ENCODE assay signal across 8 cellular contexts in genomic region chr3:86563358-86563970, GRCh38.
DNase-seq lines count a peak whose midpoint lies in the region; ATAC-seq lines count a peak whose summit lies in the region.

No MANE protein-coding gene starts in this region.

- no peaks in the 10 kb centered on the region for H4K20me1 ChIP-seq in Karpas-422 (ENCODE audit: insufficient read depth, low read depth, low read length)

- POLR2A ChIA-PET in activated CD4-positive, alpha-beta memory T cell treated with anti-CD3 and anti-CD28 coated beads, Interleukin-2, amount 10 ng/mL, durations not matched to agents 7 days and 5 days (lab: Charles Lee) = no interaction called here

- no peak overlapping the region for H2AFZ ChIP-seq in Karpas-422 (ENCODE audit: low read length)

- DNase-seq in AG08395 (ENCODE audit: low spot score) = peak; percentile 3
- peak; percentile 80 for DNase-seq in Karpas-422
- peak; percentile 41 for DNase-seq in SHP77 treated with DMSO at 0.1 percent for 48 hours (lab: John Stamatoyannopoulos, UW)
- DNase-seq in fibroblast of the conjunctiva (ENCODE audit: low read depth) = peak; percentile 22
- DNase-seq in stromal cell of bone marrow (ENCODE audit: low read depth) = peak; percentile 10
- no peak for DNase-seq in activated CD4-positive, alpha-beta memory T cell treated with anti-CD3 and anti-CD28 coated beads, Interleukin-2, amount 10 ng/mL, durations not matched to agents 7 days and 5 days

- H3K27ac Mint-ChIP-seq in activated CD4-positive, alpha-beta memory T cell treated with anti-CD3 and anti-CD28 coated beads, Interleukin-2, amount 10 ng/mL, durations not matched to agents 7 days and 5 days = no peak overlapping the region

- CTCF ChIA-PET in activated CD4-positive, alpha-beta memory T cell treated with anti-CD3 and anti-CD28 coated beads, Interleukin-2, amount 10 ng/mL, durations not matched to agents 7 days and 5 days (lab: Charles Lee) = interaction anchor here (0.7 kb wide), 1 partner anchor 1317 kb away, joined by 3 read pairs; no protein-coding TSS in a partner anchor

- no peaks in the 10 kb centered on the region for H3K79me2 ChIP-seq in Karpas-422 (ENCODE audit: low read length)

- 0 out of 2 replicates have a peak, but pooled peaks cover 3% of the 10 kb centered on the region for H3K4me1 ChIP-seq in Karpas-422 (ENCODE audit: low read length)

- H3K27me3 Mint-ChIP-seq in activated CD4-positive, alpha-beta memory T cell treated with anti-CD3 and anti-CD28 coated beads, Interleukin-2, amount 10 ng/mL, durations not matched to agents 7 days and 5 days = no peaks in the 10 kb centered on the region

- no peaks in the 10 kb centered on the region for H3K4me1 Mint-ChIP-seq in activated CD4-positive, alpha-beta memory T cell treated with anti-CD3 and anti-CD28 coated beads, Interleukin-2, amount 10 ng/mL, durations not matched to agents 7 days and 5 days

- peaks cover under 1% of the 10 kb centered on the region for H3K9me3 Mint-ChIP-seq in activated CD4-positive, alpha-beta memory T cell treated with anti-CD3 and anti-CD28 coated beads, Interleukin-2, amount 10 ng/mL, durations not matched to agents 7 days and 5 days

- no peak overlapping the region for H3K27ac ChIP-seq in Karpas-422 (ENCODE audit: low read length)

- H3K4me3 Mint-ChIP-seq in activated CD4-positive, alpha-beta memory T cell treated with anti-CD3 and anti-CD28 coated beads, Interleukin-2, amount 10 ng/mL, durations not matched to agents 7 days and 5 days = no peak overlapping the region

- ATAC-seq in GM18868 (IDR thresholded peaks at IDR 0.05; ENCODE audit: unreplicated experiment) (peak; percentile 77), GM21528 (IDR thresholded peaks at IDR 0.05; ENCODE audit: low FRiP score, unreplicated experiment) (no peak)

- no peaks in the 10 kb centered on the region for H3K9me2 ChIP-seq in Karpas-422 (replicated peaks; ENCODE audit: insufficient read depth, low read length)

- no peaks in the 10 kb centered on the region; the same call in 1 of the 2 replicates for H3K9me3 ChIP-seq in Karpas-422 (ENCODE audit: low read length)

- H3K4me3 ChIP-seq in Karpas-422 (ENCODE audit: low read length) = no peak overlapping the region

- no peak overlapping the region for H3K9ac ChIP-seq in Karpas-422 (ENCODE audit: low read length)

- H3K4me2 ChIP-seq in Karpas-422 (ENCODE audit: low read depth, low read length, poor library complexity, severe bottlenecking) = no peak overlapping the region

- no peaks in the 10 kb centered on the region for H3K36me3 Mint-ChIP-seq in activated CD4-positive, alpha-beta memory T cell treated with anti-CD3 and anti-CD28 coated beads, Interleukin-2, amount 10 ng/mL, durations not matched to agents 7 days and 5 days (ENCODE audit: low read depth)

- no peaks in the 10 kb centered on the region for H3K27me3 ChIP-seq in Karpas-422 (ENCODE audit: low read length)

- no peaks in the 10 kb centered on the region for H3K36me3 ChIP-seq in Karpas-422 (ENCODE audit: insufficient read depth, low read length)
